ENCODE assay signal across 1 cellular context in the genomic region with DNA sequence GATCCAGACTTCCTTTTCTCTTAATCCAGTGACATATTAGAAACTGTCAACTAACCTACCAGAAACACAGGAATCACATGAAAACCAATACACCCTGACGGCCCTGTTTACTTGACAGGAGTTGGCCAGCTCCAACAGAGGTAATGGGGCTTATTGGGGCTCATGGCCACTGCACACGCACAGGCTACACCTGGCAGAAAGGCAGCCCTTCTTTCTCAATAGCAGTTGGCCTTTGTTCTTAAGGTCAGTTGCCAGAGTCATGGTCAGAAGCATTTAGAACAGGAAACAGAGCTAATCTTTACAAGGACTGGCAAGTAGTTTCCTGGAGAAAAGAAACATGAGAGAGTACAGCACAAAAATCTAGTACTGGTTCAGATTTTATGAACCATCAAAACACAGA.
TF ChIP-seq lines count a peak whose summit lies in the region.

No MANE protein-coding gene starts in this region.

TF ChIP-seq in HepG2, 621 proteins besides CTCF, POLR2A, EP300 and RAD21 (continued from another document and continues in another):
- TF ChIP-seq, protein P1, sequence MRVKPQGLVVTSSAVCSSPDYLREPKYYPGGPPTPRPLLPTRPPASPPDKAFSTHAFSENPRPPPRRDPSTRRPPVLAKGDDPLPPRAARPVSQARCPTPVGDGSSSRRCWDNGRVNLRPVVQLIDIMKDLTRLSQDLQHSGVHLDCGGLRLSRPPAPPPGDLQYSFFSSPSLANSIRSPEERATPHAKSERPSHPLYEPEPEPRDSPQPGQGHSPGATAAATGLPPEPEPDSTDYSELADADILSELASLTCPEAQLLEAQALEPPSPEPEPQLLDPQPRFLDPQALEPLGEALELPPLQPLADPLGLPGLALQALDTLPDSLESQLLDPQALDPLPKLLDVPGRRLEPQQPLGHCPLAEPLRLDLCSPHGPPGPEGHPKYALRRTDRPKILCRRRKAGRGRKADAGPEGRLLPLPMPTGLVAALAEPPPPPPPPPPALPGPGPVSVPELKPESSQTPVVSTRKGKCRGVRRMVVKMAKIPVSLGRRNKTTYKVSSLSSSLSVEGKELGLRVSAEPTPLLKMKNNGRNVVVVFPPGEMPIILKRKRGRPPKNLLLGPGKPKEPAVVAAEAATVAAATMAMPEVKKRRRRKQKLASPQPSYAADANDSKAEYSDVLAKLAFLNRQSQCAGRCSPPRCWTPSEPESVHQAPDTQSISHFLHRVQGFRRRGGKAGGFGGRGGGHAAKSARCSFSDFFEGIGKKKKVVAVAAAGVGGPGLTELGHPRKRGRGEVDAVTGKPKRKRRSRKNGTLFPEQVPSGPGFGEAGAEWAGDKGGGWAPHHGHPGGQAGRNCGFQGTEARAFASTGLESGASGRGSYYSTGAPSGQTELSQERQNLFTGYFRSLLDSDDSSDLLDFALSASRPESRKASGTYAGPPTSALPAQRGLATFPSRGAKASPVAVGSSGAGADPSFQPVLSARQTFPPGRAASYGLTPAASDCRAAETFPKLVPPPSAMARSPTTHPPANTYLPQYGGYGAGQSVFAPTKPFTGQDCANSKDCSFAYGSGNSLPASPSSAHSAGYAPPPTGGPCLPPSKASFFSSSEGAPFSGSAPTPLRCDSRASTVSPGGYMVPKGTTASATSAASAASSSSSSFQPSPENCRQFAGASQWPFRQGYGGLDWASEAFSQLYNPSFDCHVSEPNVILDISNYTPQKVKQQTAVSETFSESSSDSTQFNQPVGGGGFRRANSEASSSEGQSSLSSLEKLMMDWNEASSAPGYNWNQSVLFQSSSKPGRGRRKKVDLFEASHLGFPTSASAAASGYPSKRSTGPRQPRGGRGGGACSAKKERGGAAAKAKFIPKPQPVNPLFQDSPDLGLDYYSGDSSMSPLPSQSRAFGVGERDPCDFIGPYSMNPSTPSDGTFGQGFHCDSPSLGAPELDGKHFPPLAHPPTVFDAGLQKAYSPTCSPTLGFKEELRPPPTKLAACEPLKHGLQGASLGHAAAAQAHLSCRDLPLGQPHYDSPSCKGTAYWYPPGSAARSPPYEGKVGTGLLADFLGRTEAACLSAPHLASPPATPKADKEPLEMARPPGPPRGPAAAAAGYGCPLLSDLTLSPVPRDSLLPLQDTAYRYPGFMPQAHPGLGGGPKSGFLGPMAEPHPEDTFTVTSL (CRISPR knock-in tag; IDR thresholded peaks at IDR 0.05; ENCODE audit: borderline replicate concordance) = peak; percentile 30; the same call in 1 of the 2 replicates
- TF ChIP-seq, protein P2, sequence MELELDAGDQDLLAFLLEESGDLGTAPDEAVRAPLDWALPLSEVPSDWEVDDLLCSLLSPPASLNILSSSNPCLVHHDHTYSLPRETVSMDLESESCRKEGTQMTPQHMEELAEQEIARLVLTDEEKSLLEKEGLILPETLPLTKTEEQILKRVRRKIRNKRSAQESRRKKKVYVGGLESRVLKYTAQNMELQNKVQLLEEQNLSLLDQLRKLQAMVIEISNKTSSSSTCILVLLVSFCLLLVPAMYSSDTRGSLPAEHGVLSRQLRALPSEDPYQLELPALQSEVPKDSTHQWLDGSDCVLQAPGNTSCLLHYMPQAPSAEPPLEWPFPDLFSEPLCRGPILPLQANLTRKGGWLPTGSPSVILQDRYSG (CRISPR knock-in tag; IDR thresholded peaks at IDR 0.05) = no peak
- TF ChIP-seq, protein P3, sequence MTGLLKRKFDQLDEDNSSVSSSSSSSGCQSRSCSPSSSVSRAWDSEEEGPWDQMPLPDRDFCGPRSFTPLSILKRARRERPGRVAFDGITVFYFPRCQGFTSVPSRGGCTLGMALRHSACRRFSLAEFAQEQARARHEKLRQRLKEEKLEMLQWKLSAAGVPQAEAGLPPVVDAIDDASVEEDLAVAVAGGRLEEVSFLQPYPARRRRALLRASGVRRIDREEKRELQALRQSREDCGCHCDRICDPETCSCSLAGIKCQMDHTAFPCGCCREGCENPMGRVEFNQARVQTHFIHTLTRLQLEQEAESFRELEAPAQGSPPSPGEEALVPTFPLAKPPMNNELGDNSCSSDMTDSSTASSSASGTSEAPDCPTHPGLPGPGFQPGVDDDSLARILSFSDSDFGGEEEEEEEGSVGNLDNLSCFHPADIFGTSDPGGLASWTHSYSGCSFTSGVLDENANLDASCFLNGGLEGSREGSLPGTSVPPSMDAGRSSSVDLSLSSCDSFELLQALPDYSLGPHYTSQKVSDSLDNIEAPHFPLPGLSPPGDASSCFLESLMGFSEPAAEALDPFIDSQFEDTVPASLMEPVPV (CRISPR knock-in tag; IDR thresholded peaks at IDR 0.05) = no peak
- TF ChIP-seq, protein P4, sequence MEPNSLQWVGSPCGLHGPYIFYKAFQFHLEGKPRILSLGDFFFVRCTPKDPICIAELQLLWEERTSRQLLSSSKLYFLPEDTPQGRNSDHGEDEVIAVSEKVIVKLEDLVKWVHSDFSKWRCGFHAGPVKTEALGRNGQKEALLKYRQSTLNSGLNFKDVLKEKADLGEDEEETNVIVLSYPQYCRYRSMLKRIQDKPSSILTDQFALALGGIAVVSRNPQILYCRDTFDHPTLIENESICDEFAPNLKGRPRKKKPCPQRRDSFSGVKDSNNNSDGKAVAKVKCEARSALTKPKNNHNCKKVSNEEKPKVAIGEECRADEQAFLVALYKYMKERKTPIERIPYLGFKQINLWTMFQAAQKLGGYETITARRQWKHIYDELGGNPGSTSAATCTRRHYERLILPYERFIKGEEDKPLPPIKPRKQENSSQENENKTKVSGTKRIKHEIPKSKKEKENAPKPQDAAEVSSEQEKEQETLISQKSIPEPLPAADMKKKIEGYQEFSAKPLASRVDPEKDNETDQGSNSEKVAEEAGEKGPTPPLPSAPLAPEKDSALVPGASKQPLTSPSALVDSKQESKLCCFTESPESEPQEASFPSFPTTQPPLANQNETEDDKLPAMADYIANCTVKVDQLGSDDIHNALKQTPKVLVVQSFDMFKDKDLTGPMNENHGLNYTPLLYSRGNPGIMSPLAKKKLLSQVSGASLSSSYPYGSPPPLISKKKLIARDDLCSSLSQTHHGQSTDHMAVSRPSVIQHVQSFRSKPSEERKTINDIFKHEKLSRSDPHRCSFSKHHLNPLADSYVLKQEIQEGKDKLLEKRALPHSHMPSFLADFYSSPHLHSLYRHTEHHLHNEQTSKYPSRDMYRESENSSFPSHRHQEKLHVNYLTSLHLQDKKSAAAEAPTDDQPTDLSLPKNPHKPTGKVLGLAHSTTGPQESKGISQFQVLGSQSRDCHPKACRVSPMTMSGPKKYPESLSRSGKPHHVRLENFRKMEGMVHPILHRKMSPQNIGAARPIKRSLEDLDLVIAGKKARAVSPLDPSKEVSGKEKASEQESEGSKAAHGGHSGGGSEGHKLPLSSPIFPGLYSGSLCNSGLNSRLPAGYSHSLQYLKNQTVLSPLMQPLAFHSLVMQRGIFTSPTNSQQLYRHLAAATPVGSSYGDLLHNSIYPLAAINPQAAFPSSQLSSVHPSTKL (CRISPR knock-in tag; IDR thresholded peaks at IDR 0.05) = peak; percentile 73
- TF ChIP-seq, protein P5, sequence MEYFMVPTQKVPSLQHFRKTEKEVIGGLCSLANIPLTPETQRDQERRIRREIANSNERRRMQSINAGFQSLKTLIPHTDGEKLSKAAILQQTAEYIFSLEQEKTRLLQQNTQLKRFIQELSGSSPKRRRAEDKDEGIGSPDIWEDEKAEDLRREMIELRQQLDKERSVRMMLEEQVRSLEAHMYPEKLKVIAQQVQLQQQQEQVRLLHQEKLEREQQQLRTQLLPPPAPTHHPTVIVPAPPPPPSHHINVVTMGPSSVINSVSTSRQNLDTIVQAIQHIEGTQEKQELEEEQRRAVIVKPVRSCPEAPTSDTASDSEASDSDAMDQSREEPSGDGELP (IDR thresholded peaks at IDR 0.05; ENCODE audit: borderline replicate concordance, low read depth) = 0 out of 2 replicates have a peak, but pooled peaks have one; percentile 30
- TF ChIP-seq, protein P6, sequence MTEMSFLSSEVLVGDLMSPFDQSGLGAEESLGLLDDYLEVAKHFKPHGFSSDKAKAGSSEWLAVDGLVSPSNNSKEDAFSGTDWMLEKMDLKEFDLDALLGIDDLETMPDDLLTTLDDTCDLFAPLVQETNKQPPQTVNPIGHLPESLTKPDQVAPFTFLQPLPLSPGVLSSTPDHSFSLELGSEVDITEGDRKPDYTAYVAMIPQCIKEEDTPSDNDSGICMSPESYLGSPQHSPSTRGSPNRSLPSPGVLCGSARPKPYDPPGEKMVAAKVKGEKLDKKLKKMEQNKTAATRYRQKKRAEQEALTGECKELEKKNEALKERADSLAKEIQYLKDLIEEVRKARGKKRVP (CRISPR knock-in tag; IDR thresholded peaks at IDR 0.05) = no peak
- TF ChIP-seq, protein P7, sequence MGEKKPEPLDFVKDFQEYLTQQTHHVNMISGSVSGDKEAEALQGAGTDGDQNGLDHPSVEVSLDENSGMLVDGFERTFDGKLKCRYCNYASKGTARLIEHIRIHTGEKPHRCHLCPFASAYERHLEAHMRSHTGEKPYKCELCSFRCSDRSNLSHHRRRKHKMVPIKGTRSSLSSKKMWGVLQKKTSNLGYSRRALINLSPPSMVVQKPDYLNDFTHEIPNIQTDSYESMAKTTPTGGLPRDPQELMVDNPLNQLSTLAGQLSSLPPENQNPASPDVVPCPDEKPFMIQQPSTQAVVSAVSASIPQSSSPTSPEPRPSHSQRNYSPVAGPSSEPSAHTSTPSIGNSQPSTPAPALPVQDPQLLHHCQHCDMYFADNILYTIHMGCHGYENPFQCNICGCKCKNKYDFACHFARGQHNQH (CRISPR knock-in tag; IDR thresholded peaks at IDR 0.05) = peak; percentile 35; the same call in 1 of the 2 replicates
- no peak for TF ChIP-seq ZNF546 (CRISPR knock-in tag; conservative IDR thresholded peaks at IDR 0.05)
- peak; percentile 33; the same call in 1 of the 2 replicates for TF ChIP-seq NCOA2 (CRISPR knock-in tag; IDR thresholded peaks at IDR 0.05)
- TF ChIP-seq ETV5 (CRISPR knock-in tag; IDR thresholded peaks at IDR 0.05; ENCODE audit: borderline replicate concordance) = peak; percentile 72; the same call in 1 of the 2 replicates
- peak; percentile 46 for TF ChIP-seq POGZ (CRISPR knock-in tag; IDR thresholded peaks at IDR 0.05)
- no peak for TF ChIP-seq KLF12 (CRISPR knock-in tag; IDR thresholded peaks at IDR 0.05; ENCODE audit: borderline replicate concordance)
- TF ChIP-seq HNF4A (CRISPR knock-in tag; IDR thresholded peaks at IDR 0.05) = peak; percentile 84
- peak; percentile 72 for TF ChIP-seq RARA (CRISPR knock-in tag; IDR thresholded peaks at IDR 0.05)
- peak; percentile 63 for TF ChIP-seq BCL6 (CRISPR knock-in tag; IDR thresholded peaks at IDR 0.05)
- TF ChIP-seq, protein P8, sequence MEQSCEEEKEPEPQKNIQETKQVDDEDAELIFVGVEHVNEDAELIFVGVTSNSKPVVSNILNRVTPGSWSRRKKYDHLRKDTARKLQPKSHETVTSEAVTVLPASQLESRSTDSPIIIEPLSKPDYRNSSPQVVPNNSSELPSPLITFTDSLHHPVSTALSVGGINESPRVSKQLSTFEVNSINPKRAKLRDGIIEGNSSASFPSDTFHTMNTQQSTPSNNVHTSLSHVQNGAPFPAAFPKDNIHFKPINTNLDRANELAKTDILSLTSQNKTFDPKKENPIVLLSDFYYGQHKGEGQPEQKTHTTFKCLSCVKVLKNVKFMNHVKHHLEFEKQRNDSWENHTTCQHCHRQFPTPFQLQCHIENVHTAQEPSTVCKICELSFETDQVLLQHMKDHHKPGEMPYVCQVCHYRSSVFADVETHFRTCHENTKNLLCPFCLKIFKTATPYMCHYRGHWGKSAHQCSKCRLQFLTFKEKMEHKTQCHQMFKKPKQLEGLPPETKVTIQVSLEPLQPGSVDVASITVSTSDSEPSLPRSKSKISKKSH (CRISPR knock-in tag; IDR thresholded peaks at IDR 0.05; ENCODE audit: borderline replicate concordance) = no peak
- TF ChIP-seq ZBTB42 (CRISPR knock-in tag; IDR thresholded peaks at IDR 0.05) = no peak
- 0 out of 2 replicates have a peak, but pooled peaks have one; percentile 60 for TF ChIP-seq MIXL1 (CRISPR knock-in tag; IDR thresholded peaks at IDR 0.05)
- TF ChIP-seq ZNF644 (CRISPR knock-in tag; IDR thresholded peaks at IDR 0.05; ENCODE audit: low read depth) = peak; percentile 86
- 0 out of 2 replicates have a peak, but pooled peaks have one; percentile 11 for TF ChIP-seq CREM (IDR thresholded peaks at IDR 0.05)
- no peak for TF ChIP-seq CREM (CRISPR knock-in tag; IDR thresholded peaks at IDR 0.05)
- no peak for TF ChIP-seq ZNF660 (CRISPR knock-in tag; IDR thresholded peaks at IDR 0.05; ENCODE audit: borderline replicate concordance, low read depth)
- TF ChIP-seq SRSF9 (IDR thresholded peaks at IDR 0.05; ENCODE audit: borderline replicate concordance, insufficient read depth, low read depth, low read length, poor library complexity, severe bottlenecking) = no peak
- TF ChIP-seq, protein P9, sequence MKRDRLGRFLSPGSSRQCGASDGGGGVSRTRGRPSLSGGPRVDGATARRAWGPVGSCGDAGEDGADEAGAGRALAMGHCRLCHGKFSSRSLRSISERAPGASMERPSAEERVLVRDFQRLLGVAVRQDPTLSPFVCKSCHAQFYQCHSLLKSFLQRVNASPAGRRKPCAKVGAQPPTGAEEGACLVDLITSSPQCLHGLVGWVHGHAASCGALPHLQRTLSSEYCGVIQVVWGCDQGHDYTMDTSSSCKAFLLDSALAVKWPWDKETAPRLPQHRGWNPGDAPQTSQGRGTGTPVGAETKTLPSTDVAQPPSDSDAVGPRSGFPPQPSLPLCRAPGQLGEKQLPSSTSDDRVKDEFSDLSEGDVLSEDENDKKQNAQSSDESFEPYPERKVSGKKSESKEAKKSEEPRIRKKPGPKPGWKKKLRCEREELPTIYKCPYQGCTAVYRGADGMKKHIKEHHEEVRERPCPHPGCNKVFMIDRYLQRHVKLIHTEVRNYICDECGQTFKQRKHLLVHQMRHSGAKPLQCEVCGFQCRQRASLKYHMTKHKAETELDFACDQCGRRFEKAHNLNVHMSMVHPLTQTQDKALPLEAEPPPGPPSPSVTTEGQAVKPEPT (CRISPR knock-in tag; IDR thresholded peaks at IDR 0.05; ENCODE audit: low read depth) = no peak
- TF ChIP-seq CEBPG (CRISPR knock-in tag; IDR thresholded peaks at IDR 0.05) = peak; percentile 75
- no peak for TF ChIP-seq ZFY (CRISPR knock-in tag; IDR thresholded peaks at IDR 0.05)
- TF ChIP-seq TSC22D2 (CRISPR knock-in tag; IDR thresholded peaks at IDR 0.05; ENCODE audit: borderline replicate concordance) = no peak
- TF ChIP-seq FOSL2 (CRISPR knock-in tag; IDR thresholded peaks at IDR 0.05) = peak; percentile 21; the same call in 1 of the 2 replicates
- TF ChIP-seq LCORL (IDR thresholded peaks at IDR 0.05) = no peak
- TF ChIP-seq LCORL (CRISPR knock-in tag; IDR thresholded peaks at IDR 0.05) = no peak
- TF ChIP-seq ZFP82 (CRISPR knock-in tag; IDR thresholded peaks at IDR 0.05; ENCODE audit: borderline replicate concordance) = no peak
- TF ChIP-seq PITX1 (CRISPR knock-in tag; IDR thresholded peaks at IDR 0.05) = peak; percentile 45; the same call in 1 of the 2 replicates
- no peak for TF ChIP-seq PAWR (CRISPR knock-in tag; IDR thresholded peaks at IDR 0.05; ENCODE audit: borderline replicate concordance)
- TF ChIP-seq ZSCAN25 (CRISPR knock-in tag; IDR thresholded peaks at IDR 0.05) = peak; percentile 38; the same call in 1 of the 2 replicates
- 0 out of 2 replicates have a peak, but pooled peaks have one; percentile 36 for TF ChIP-seq RXRB (CRISPR knock-in tag; IDR thresholded peaks at IDR 0.05; ENCODE audit: borderline replicate concordance)
- TF ChIP-seq, protein P10, sequence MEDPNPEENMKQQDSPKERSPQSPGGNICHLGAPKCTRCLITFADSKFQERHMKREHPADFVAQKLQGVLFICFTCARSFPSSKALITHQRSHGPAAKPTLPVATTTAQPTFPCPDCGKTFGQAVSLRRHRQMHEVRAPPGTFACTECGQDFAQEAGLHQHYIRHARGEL (CRISPR knock-in tag; IDR thresholded peaks at IDR 0.05) = no peak
